12 cellular contexts compared by ENCODE assay signal in the genomic region with DNA sequence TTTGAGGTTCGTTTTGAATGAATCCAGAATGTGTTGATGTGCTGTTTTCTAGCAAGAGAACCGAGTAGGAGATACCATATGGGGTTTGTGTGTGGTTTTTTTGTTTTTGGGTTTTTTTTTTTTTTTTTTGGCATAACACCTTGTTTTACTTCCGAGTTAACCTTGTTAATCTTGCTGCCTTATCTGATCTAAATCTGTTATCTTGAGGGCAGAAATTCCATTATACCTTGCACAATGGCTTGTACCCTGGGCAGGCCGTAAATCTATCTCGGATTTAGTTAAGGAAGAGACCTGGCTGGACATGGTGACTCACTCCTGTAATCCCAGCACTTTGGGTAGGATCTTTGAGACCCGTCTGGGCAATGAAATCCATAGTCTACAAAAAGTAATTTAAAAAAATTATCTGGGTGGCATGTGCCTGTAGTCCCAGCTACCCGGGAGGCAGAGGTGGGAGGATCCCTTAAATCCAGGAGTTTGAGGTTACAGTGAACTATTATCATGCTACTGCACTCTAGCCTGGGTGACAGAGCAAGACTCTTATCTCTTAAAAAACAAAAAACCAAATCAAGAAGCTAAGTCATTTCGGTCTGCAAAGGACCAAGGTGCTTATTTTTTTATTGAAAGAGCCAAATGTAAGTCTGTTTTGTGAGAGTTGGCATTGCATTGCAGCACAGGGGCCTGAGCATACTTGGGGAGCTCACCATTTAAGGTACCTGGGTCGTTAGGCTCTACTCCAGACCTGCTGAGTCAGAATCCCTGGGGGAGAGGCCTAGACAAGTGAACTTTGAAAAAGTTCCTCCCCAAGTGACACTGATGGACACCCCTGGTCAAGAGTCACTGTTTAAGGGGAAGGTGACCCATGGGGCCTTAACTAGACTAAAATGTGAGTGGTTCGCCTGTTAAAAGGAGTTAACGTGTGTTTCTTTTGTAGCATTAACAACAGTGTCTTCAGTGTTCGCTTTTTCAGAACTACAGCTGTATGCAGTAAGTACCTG. TPM values are rescaled to one million over a fixed set of nuclear protein-coding genes. Genes with fewer than 3 reads are reported as not detected.
DNase-seq lines count a peak whose midpoint lies in the region; ATAC-seq and TF ChIP-seq lines count a peak whose summit lies in the region.
"Had no signal": no experiment of that assay in that cellular context is flagged by ENCODE, and none has a peak within 500 bp of the region (broad histone marks: within the 10 kb centered on the region; RNA-seq: fewer than 3 reads in every experiment).

No MANE protein-coding gene starts in this region.

- H3K9me3 Mint-ChIP-seq in chondrocyte (ENCODE audit: low read depth), result no peaks in the 10 kb centered on the region

- H3K23ac ChIP-seq in mesenchymal stem cell (ENCODE audit: low read length in 2 of 2), result no peak overlapping the region

- H3K9me3 ChIP-seq in mesenchymal stem cell (ENCODE audit: control insufficient read depth, low read length), result no peaks in the 10 kb centered on the region
- H3K9me3 ChIP-seq: ascending aorta had no signal

- no peak overlapping the region for H3K4me2 ChIP-seq in mesenchymal stem cell (ENCODE audit: low read length, poor library complexity, severe bottlenecking)

- H3K27me3 Mint-ChIP-seq in chondrocyte (ENCODE audit: low read depth), result no peaks in the 10 kb centered on the region

- H2BK5ac ChIP-seq in mesenchymal stem cell (ENCODE audit: low read depth, low read length, poor library complexity, severe bottlenecking), result no peak overlapping the region

- H3K79me1 ChIP-seq in mesenchymal stem cell (replicated peaks; ENCODE audit: low read length, poor library complexity, severe bottlenecking), result peaks cover 18% of the 10 kb centered on the region

- H3K4me1 Mint-ChIP-seq in chondrocyte (ENCODE audit: low read depth), result peaks cover 41% of the 10 kb centered on the region

- H3K4me3 Mint-ChIP-seq in chondrocyte (ENCODE audit: unreplicated experiment), result no peak overlapping the region

- no peak overlapping the region for H4K8ac ChIP-seq in mesenchymal stem cell (ENCODE audit: low read length)

- H3K9ac ChIP-seq in mesenchymal stem cell (ENCODE audit: low read length), result peak overlapping the region; percentile 39

- H3K4me3 ChIP-seq in mesenchymal stem cell (ENCODE audit: insufficient read depth in 1 of 2, low read depth in 1 of 2, low read length in 2 of 2), result no peak overlapping the region
- H3K4me3 ChIP-seq: ascending aorta had no signal

- no peak for ATAC-seq in HG03432 (IDR thresholded peaks at IDR 0.05; ENCODE audit: unreplicated experiment)
- no peak for ATAC-seq in GM18520 (IDR thresholded peaks at IDR 0.05; ENCODE audit: unreplicated experiment)

- peaks cover 8% of the 10 kb centered on the region for H3K4me1 ChIP-seq in mesenchymal stem cell (ENCODE audit: control insufficient read depth, insufficient read depth, low read depth, low read length)

- WGBS in mesenchymal stem cell, result 73% methylated on average over 12 of the region's 12 CpGs

- no peak overlapping the region for H2AK5ac ChIP-seq in mesenchymal stem cell (ENCODE audit: low read length, severe bottlenecking)

- no peak overlapping the region for H2BK15ac ChIP-seq in mesenchymal stem cell (ENCODE audit: low read depth, poor library complexity, severe bottlenecking)

- no peak overlapping the region for H3K27ac Mint-ChIP-seq in chondrocyte (ENCODE audit: unreplicated experiment)

- peaks cover 23% of the 10 kb centered on the region for H3K36me3 Mint-ChIP-seq in chondrocyte (ENCODE audit: low read depth)

- H2AFZ ChIP-seq in mesenchymal stem cell (ENCODE audit: low read depth, low read length), result no peak overlapping the region

- no peak for TF ChIP-seq CTCF in chondrocyte (IDR thresholded peaks at IDR 0.05)

- H4K91ac ChIP-seq in mesenchymal stem cell (ENCODE audit: low read length), result no peak overlapping the region

- peaks cover 23 to 81% of the 10 kb centered on the region in 2 experiments for H3K36me3 ChIP-seq in mesenchymal stem cell (ENCODE audit: control insufficient read depth in 1 of 2, insufficient read depth in 2 of 2, low read depth in 1 of 2, low read length in 2 of 2)

- H3K18ac ChIP-seq in mesenchymal stem cell (ENCODE audit: low read depth in 1 of 2, low read length in 2 of 2), result no peak overlapping the region

- no peak overlapping the region for H2BK120ac ChIP-seq in mesenchymal stem cell (ENCODE audit: low read depth, low read length)

- no peak overlapping the region for H3K27ac ChIP-seq in mesenchymal stem cell (ENCODE audit: low read length, poor library complexity, severe bottlenecking)
- H3K27ac ChIP-seq: ascending aorta had no signal

- no peak overlapping the region for H2BK12ac ChIP-seq in mesenchymal stem cell (ENCODE audit: low read length in 2 of 2)

- H3K14ac ChIP-seq in mesenchymal stem cell (ENCODE audit: low read length in 2 of 2), result no peak overlapping the region

- no peaks in the 10 kb centered on the region for H3K27me3 ChIP-seq in mesenchymal stem cell (ENCODE audit: control insufficient read depth in 1 of 2, insufficient read depth in 1 of 2, low read length in 2 of 2)
- H3K27me3 ChIP-seq: ascending aorta had no signal

- H3K4ac ChIP-seq in mesenchymal stem cell (ENCODE audit: low read depth in 1 of 2, low read length in 2 of 2), result no peak overlapping the region

- DNase-seq in EH (ENCODE audit: low read depth) (peak; percentile 57), M059J (ENCODE audit: low read depth) (peak; percentile 83), amniotic epithelial cell (ENCODE audit: low read depth) (peak; percentile 83), mesenchymal stem cell (peak; percentile 41), chondrocyte (ENCODE audit: low spot score) (no peak), NCI-H2227 treated with DMSO at 0.1 percent for 48 hours (lab: John Stamatoyannopoulos, UW) (no peak)
- DNase-seq: NCI-H1105 had no signal

RNA-seq across cellular contexts. Expression of a gene that starts 6.7 kb away (rescaled TPM):
- total RNA-seq in M059J (2014; rRNA removed; shearing (Covaris generic)), result 28.5 and 36.1 TPM in 2 replicates
- 47.5 TPM for polyA plus RNA-seq in mesenchymal stem cell (2013, experiment 1 of 2)
- 47.1 TPM for polyA plus RNA-seq in mesenchymal stem cell (2013, experiment 2 of 2)
- 70.4 to 78.0 TPM (median 74.5 TPM) in 3 replicates for total RNA-seq in chondrocyte

RNA-seq across cellular contexts. Expression of a gene that starts 12.5 kb away (rescaled TPM):
- total RNA-seq in M059J (2014; rRNA removed; shearing (Covaris generic)), result not detected in 2 replicates
- polyA plus RNA-seq in mesenchymal stem cell (2013, experiment 1 of 2), result not detected
- not detected for polyA plus RNA-seq in mesenchymal stem cell (2013, experiment 2 of 2)
- total RNA-seq in chondrocyte, result not detected in 3 replicates
- total RNA-seq: ascending aorta, lung microvascular endothelial cell, skeletal muscle tissue had no signal

RNA-seq across cellular contexts. Expression of a gene that starts 34.6 kb away (rescaled TPM):
- not detected in 2 replicates for total RNA-seq in M059J (2014; rRNA removed; shearing (Covaris generic))
- 0.41 TPM for polyA plus RNA-seq in mesenchymal stem cell (2013, experiment 1 of 2)
- polyA plus RNA-seq in mesenchymal stem cell (2013, experiment 2 of 2), result 0.52 TPM
- 0.82 to 6.5 TPM (median 5.8 TPM) in 3 replicates for total RNA-seq in chondrocyte

Comparison
In these comparisons a context has a peak if more than half of its experiments do, and no peak if none do; other contexts are left out.
1. DNase-seq: peak in EH (single experiment), M059J (single experiment), amniotic epithelial cell (single experiment) and mesenchymal stem cell (single experiment); none in chondrocyte (single experiment) and NCI-H2227 treated with DMSO at 0.1 percent for 48 hours (single experiment).